11 cellular contexts compared by ENCODE assay signal in the genomic region with DNA sequence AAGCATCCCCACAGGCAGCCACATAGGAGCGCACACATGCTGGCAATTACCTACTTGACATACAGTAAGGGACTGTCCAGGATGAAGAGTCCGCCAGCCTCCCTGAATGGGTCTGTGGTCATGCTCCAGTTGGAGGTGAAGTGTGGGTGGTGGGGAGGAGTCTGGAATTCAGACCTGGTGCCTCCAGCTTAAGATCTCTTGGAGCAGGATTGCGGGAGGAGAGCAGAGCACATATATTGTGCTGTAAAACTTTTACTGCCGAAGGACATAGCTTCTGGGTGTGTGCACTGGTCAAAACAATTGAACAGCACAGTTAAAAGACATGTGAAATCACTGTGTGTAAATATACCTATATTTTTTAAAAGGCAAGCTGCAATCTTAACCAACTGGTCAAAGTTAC. TPM values are rescaled to one million over a fixed set of nuclear protein-coding genes. Genes with fewer than 3 reads are reported as not detected.
DNase-seq lines count a peak whose midpoint lies in the region; ATAC-seq and TF ChIP-seq lines count a peak whose summit lies in the region.
"Had no signal": no experiment of that assay in that cellular context is flagged by ENCODE, and none has a peak within 500 bp of the region (broad histone marks: within the 10 kb centered on the region; RNA-seq: fewer than 3 reads in every experiment).

No MANE protein-coding gene starts in this region.

- H3K4me3 Mint-ChIP-seq in CD8-positive, alpha-beta memory T cell, result peak overlapping the region in 1 of 7 donors; percentile 44
- no peak overlapping the region for H3K4me3 Mint-ChIP-seq in activated T-helper 1 cell treated with anti-CD3 and anti-CD28 coated beads, Interleukin-12 subunit alpha, Interleukin-12 subunit beta, Interleukin-2, Interleukin-4 antibody, amounts not matched to agents 30 ng/mL and 10 ng/mL and 1 ng/mL, durations not matched to agents 14 hours and 24 hours and 36 hours

- H3K4me1 ChIP-seq in BLaER1 treated with 17β-estradiol and CSF1 and Interleukin-3, amounts not matched to agents 10 nM and 100 nM, result peaks cover 78 to 100% (median 87%) of the 10 kb centered on the region in 10 experiments
- H3K4me1 ChIP-seq in CD8-positive, alpha-beta memory T cell (ENCODE audit: insufficient read depth, low read length), result peaks cover 55% of the 10 kb centered on the region
- H3K4me1 ChIP-seq in mucosa of descending colon (ENCODE audit: low read depth), result peaks cover 29% of the 10 kb centered on the region

- no peak overlapping the region for H3K4me3 ChIP-seq in BLaER1 treated with 17β-estradiol and CSF1 and Interleukin-3, amounts not matched to agents 10 nM and 100 nM
- H3K4me3 ChIP-seq in CD8-positive, alpha-beta memory T cell (ENCODE audit: low read length), result no peak overlapping the region
- no peak overlapping the region for H3K4me3 ChIP-seq in mucosa of descending colon
- H3K4me3 ChIP-seq: PC-9, thoracic aorta had no signal

- no peaks in the 10 kb centered on the region for H3K9me3 ChIP-seq in BLaER1 treated with 17β-estradiol and CSF1 and Interleukin-3, amounts not matched to agents 10 nM and 100 nM (replicated peaks in 1 of 11)
- no peaks in the 10 kb centered on the region for H3K9me3 ChIP-seq in CD8-positive, alpha-beta memory T cell (ENCODE audit: low read length)
- H3K9me3 ChIP-seq in mucosa of descending colon, result no peaks in the 10 kb centered on the region
- H3K9me3 ChIP-seq: thoracic aorta had no signal

- peak overlapping the region in 10 of 11 experiments; percentile 37 to 78 (median 74); a peak in 15 of 22 replicates for H3K27ac ChIP-seq in BLaER1 treated with 17β-estradiol and CSF1 and Interleukin-3, amounts not matched to agents 10 nM and 100 nM
- no peak overlapping the region for H3K27ac ChIP-seq in CD8-positive, alpha-beta memory T cell (ENCODE audit: low read depth, low read length)
- H3K27ac ChIP-seq: thoracic aorta had no signal

- ATAC-seq in mucosa of descending colon (peak; percentile 80), GM19328 (IDR thresholded peaks at IDR 0.05; ENCODE audit: unreplicated experiment) (no peak)
- ATAC-seq: activated CD4-positive, CD25-positive, alpha-beta regulatory T cell treated with anti-CD3 and anti-CD28 coated beads, Interleukin-2, amount 50 U/mL, for 24 hours had no signal

- CTCF ChIA-PET in CD8-positive, alpha-beta memory T cell (lab: Charles Lee), result interaction anchor here (0.6 to 4.3 kb wide), 13 partner anchors 10 to 284 kb away, joined by 3 to 38 read pairs (median 4); a partner anchor contains a TSS

- H3K4me1 Mint-ChIP-seq in CD8-positive, alpha-beta memory T cell, result peaks cover 42 to 57% (median 53%) of the 10 kb centered on the region in 3 donors
- H3K4me1 Mint-ChIP-seq in activated T-helper 1 cell treated with anti-CD3 and anti-CD28 coated beads, Interleukin-12 subunit alpha, Interleukin-12 subunit beta, Interleukin-2, Interleukin-4 antibody, amounts not matched to agents 30 ng/mL and 10 ng/mL and 1 ng/mL, durations not matched to agents 14 hours and 24 hours and 36 hours (ENCODE audit: low read depth), result peaks cover 55% of the 10 kb centered on the region

- no peak for TF ChIP-seq CTCF in mucosa of descending colon (IDR thresholded peaks at IDR 0.05)

- H3K27me3 Mint-ChIP-seq in CD8-positive, alpha-beta memory T cell, result no peaks in the 10 kb centered on the region
- no peaks in the 10 kb centered on the region for H3K27me3 Mint-ChIP-seq in activated T-helper 1 cell treated with anti-CD3 and anti-CD28 coated beads, Interleukin-12 subunit alpha, Interleukin-12 subunit beta, Interleukin-2, Interleukin-4 antibody, amounts not matched to agents 30 ng/mL and 10 ng/mL and 1 ng/mL, durations not matched to agents 14 hours and 24 hours and 36 hours (ENCODE audit: insufficient read depth)

- no peak for DNase-seq in CD8-positive, alpha-beta memory T cell
- no peak for DNase-seq in activated T-helper 1 cell treated with anti-CD3 and anti-CD28 coated beads, Interleukin-12 subunit alpha, Interleukin-12 subunit beta, Interleukin-2, Interleukin-4 antibody, amounts not matched to agents 30 ng/mL and 10 ng/mL and 1 ng/mL, durations not matched to agents 14 hours and 24 hours and 36 hours (ENCODE audit: low spot score)
- DNase-seq in mucosa of descending colon (peak in 1 of 3 donors; percentile 50), cerebellum (ENCODE audit: low spot score) (no peak), AG20443 (ENCODE audit: low spot score) (no peak)
- DNase-seq: NCI-H1436 treated with DMSO at 0.1 percent for 48 hours, PC-9 had no signal

- intact Hi-C loops in activated T-helper 1 cell treated with anti-CD3 and anti-CD28 coated beads, Interleukin-12 subunit alpha, Interleukin-12 subunit beta, Interleukin-2, Interleukin-4 antibody, amounts not matched to agents 30 ng/mL and 10 ng/mL and 1 ng/mL, durations not matched to agents 14 hours and 24 hours and 36 hours (cut with micrococcal nuclease), result no loop called here
- intact Hi-C loops in mucosa of descending colon (cut with DNase I, micrococcal nuclease), result no loop called here

- H3K36me3 ChIP-seq in BLaER1 treated with 17β-estradiol and CSF1 and Interleukin-3, amounts not matched to agents 10 nM and 100 nM, result peaks cover 6 to 25% (median 15%) of the 10 kb centered on the region in 11 experiments; a peak in 19 of 22 replicates
- H3K36me3 ChIP-seq in CD8-positive, alpha-beta memory T cell (ENCODE audit: insufficient read depth, low read length), result peaks cover under 1% of the 10 kb centered on the region
- no peaks in the 10 kb centered on the region for H3K36me3 ChIP-seq in mucosa of descending colon (ENCODE audit: low read depth)

- peaks cover 0 to 41% (median 12%) of the 10 kb centered on the region in 11 experiments; a peak in 14 of 22 replicates for H4K20me1 ChIP-seq in BLaER1 treated with 17β-estradiol and CSF1 and Interleukin-3, amounts not matched to agents 10 nM and 100 nM

- peaks cover 0 to 27% (median 1%) of the 10 kb centered on the region in 3 donors for H3K36me3 Mint-ChIP-seq in CD8-positive, alpha-beta memory T cell
- peaks cover 7% of the 10 kb centered on the region for H3K36me3 Mint-ChIP-seq in activated T-helper 1 cell treated with anti-CD3 and anti-CD28 coated beads, Interleukin-12 subunit alpha, Interleukin-12 subunit beta, Interleukin-2, Interleukin-4 antibody, amounts not matched to agents 30 ng/mL and 10 ng/mL and 1 ng/mL, durations not matched to agents 14 hours and 24 hours and 36 hours (ENCODE audit: low read depth)

- H3K4me2 ChIP-seq in BLaER1 treated with 17β-estradiol and CSF1 and Interleukin-3, amounts not matched to agents 10 nM and 100 nM, result peak overlapping the region; percentile 72 to 97 (median 87); a peak in 19 of 22 replicates

- H3K27me3 ChIP-seq in BLaER1 treated with 17β-estradiol and CSF1 and Interleukin-3, amounts not matched to agents 10 nM and 100 nM, result no peaks in the 10 kb centered on the region
- H3K27me3 ChIP-seq in CD8-positive, alpha-beta memory T cell (ENCODE audit: insufficient read depth, low read length, poor library complexity, severe bottlenecking), result no peaks in the 10 kb centered on the region

- peak overlapping the region in 6 of 8 donors; percentile 38 to 95 (median 90) for H3K27ac Mint-ChIP-seq in CD8-positive, alpha-beta memory T cell
- H3K27ac Mint-ChIP-seq in activated T-helper 1 cell treated with anti-CD3 and anti-CD28 coated beads, Interleukin-12 subunit alpha, Interleukin-12 subunit beta, Interleukin-2, Interleukin-4 antibody, amounts not matched to agents 30 ng/mL and 10 ng/mL and 1 ng/mL, durations not matched to agents 14 hours and 24 hours and 36 hours, result peak overlapping the region; percentile 84

- peak overlapping the region in 1 of 11 experiments; percentile 21; a peak in 1 of 22 replicates for H3K9ac ChIP-seq in BLaER1 treated with 17β-estradiol and CSF1 and Interleukin-3, amounts not matched to agents 10 nM and 100 nM

- POLR2A ChIA-PET in CD8-positive, alpha-beta memory T cell (lab: Charles Lee), result interaction anchor here (1.8 kb wide), 1 partner anchor 17 kb away, joined by 7 read pairs; no protein-coding TSS in a partner anchor

- no peaks in the 10 kb centered on the region for H3K9me3 Mint-ChIP-seq in CD8-positive, alpha-beta memory T cell
- no peaks in the 10 kb centered on the region for H3K9me3 Mint-ChIP-seq in activated T-helper 1 cell treated with anti-CD3 and anti-CD28 coated beads, Interleukin-12 subunit alpha, Interleukin-12 subunit beta, Interleukin-2, Interleukin-4 antibody, amounts not matched to agents 30 ng/mL and 10 ng/mL and 1 ng/mL, durations not matched to agents 14 hours and 24 hours and 36 hours

RNA-seq across cellular contexts. Expression of a gene that starts 17.9 kb away (rescaled TPM):
- total RNA-seq in CD8-positive, alpha-beta memory T cell, result 10 to 100 TPM; 52.9 to 56.8 TPM
- polyA plus RNA-seq in CD8-positive, alpha-beta memory T cell, result 53.7 TPM
- 46.5 and 48.7 TPM in 2 replicates for total RNA-seq in activated T-helper 1 cell treated with anti-CD3 and anti-CD28 coated beads, Interleukin-12 subunit alpha, Interleukin-12 subunit beta, Interleukin-2, Interleukin-4 antibody, amounts not matched to agents 30 ng/mL and 10 ng/mL and 1 ng/mL, durations not matched to agents 14 hours and 24 hours and 36 hours
- total RNA-seq in mucosa of descending colon (10 to 100 TPM; 51.5 to 85.0 (median 59.4) TPM), cerebellum (12.2 TPM)

RNA-seq across cellular contexts. Expression of a gene that starts 29.9 kb away (rescaled TPM):
- 10 to 100 TPM; 75.3 to 81.4 TPM for total RNA-seq in CD8-positive, alpha-beta memory T cell
- polyA plus RNA-seq in CD8-positive, alpha-beta memory T cell, result 146 TPM
- total RNA-seq in activated T-helper 1 cell treated with anti-CD3 and anti-CD28 coated beads, Interleukin-12 subunit alpha, Interleukin-12 subunit beta, Interleukin-2, Interleukin-4 antibody, amounts not matched to agents 30 ng/mL and 10 ng/mL and 1 ng/mL, durations not matched to agents 14 hours and 24 hours and 36 hours, result 57.5 and 63.8 TPM in 2 replicates
- total RNA-seq in mucosa of descending colon (10 to 100 TPM; 19.5 to 52.9 (median 22.5) TPM), cerebellum (3.5 TPM)

RNA-seq across cellular contexts. Expression of a gene that starts 44.4 kb away (rescaled TPM):
- total RNA-seq in CD8-positive, alpha-beta memory T cell, result 10 to 100 TPM; 13.6 to 16.3 TPM
- 8.1 TPM for polyA plus RNA-seq in CD8-positive, alpha-beta memory T cell
- total RNA-seq in activated T-helper 1 cell treated with anti-CD3 and anti-CD28 coated beads, Interleukin-12 subunit alpha, Interleukin-12 subunit beta, Interleukin-2, Interleukin-4 antibody, amounts not matched to agents 30 ng/mL and 10 ng/mL and 1 ng/mL, durations not matched to agents 14 hours and 24 hours and 36 hours, result 10.6 and 10.9 TPM in 2 replicates
- total RNA-seq in mucosa of descending colon (10 to 100 TPM in 1 of 3 donors, 1 to 10 TPM in 2; 1.5 to 17.6 (median 8.2) TPM), cerebellum (5.1 TPM)
